ENCODE assay signal across 21 cellular contexts in genomic region chr17:1414001-1414574, GRCh38. TPM values are rescaled to one million over a fixed set of nuclear protein-coding genes. Genes with fewer than 3 reads are reported as not detected.
A peak's percentile ranks its signal among the peaks of the same experiment; 100 is the strongest.
DNase-seq lines count a peak whose midpoint lies in the region; ATAC-seq and TF ChIP-seq lines count a peak whose summit lies in the region.
"Had no signal": no experiment of that assay in that cellular context is flagged by ENCODE, and none has a peak within 500 bp of the region (broad histone marks: within the 10 kb centered on the region; RNA-seq: fewer than 3 reads in every experiment).

No MANE protein-coding gene starts in this region.

- no peaks in the 10 kb centered on the region for H4K20me1 ChIP-seq in KMS-11 (ENCODE audit: insufficient read depth)

- no peak overlapping the region for H2AFZ ChIP-seq in KMS-11 (ENCODE audit: low read depth)

- 62 to 76% (median 75%) methylated on average over 5 to 9 of the region's 9 CpGs for WGBS in heart left ventricle, 4 donors

- TF ChIP-seq POLR2A in heart left ventricle (IDR thresholded peaks at IDR 0.05), result no peak

- no peaks in the 10 kb centered on the region for H3K36me3 ChIP-seq in KMS-11 (ENCODE audit: insufficient read depth)
- H3K36me3 ChIP-seq in heart left ventricle, result peaks cover 0 to 18% (median 0%) of the 10 kb centered on the region in 9 donors

- peak overlapping the region; percentile 80; the same call in 1 of the 2 replicates for H3K4me2 ChIP-seq in KMS-11

- no peak overlapping the region for H3K4me3 ChIP-seq in KMS-11 (IDR thresholded peaks at IDR 0.05; ENCODE audit: insufficient read depth, low read depth, low read length)
- no peak overlapping the region for H3K4me3 ChIP-seq in heart left ventricle
- H3K4me3 ChIP-seq: Peyer's patch, thoracic aorta had no signal

- H3K4me1 ChIP-seq in KMS-11 (ENCODE audit: low read depth, poor library complexity, severe bottlenecking) (peaks cover 30% of the 10 kb centered on the region), heart left ventricle (peaks cover 0 to 23% (median 17%) of the 10 kb centered on the region in 12 donors)

- H3K9ac ChIP-seq in KMS-11, result no peak overlapping the region; the same call in 1 of the 2 replicates

- ATAC-seq in heart left ventricle, result peak; percentile 21 to 67 (median 36)
- no peak for ATAC-seq in GM18519 (IDR thresholded peaks at IDR 0.05; ENCODE audit: low FRiP score, unreplicated experiment)
- no peak for ATAC-seq in GM19467 (IDR thresholded peaks at IDR 0.05; ENCODE audit: unreplicated experiment)
- no peak for ATAC-seq in HG03520 (IDR thresholded peaks at IDR 0.05; ENCODE audit: unreplicated experiment)
- ATAC-seq: activated naive CD4-positive, alpha-beta T cell treated with anti-CD3 and anti-CD28 coated beads, Interleukin-2, amount 50 U/mL, for 72 hours had no signal

- TF ChIP-seq CTCF in C4-2B (conservative IDR thresholded peaks at IDR 0.05) (no peak), KMS-11 (conservative IDR thresholded peaks at IDR 0.05; ENCODE audit: low read depth, low read length) (no peak), heart left ventricle (IDR thresholded peaks at IDR 0.05) (no peak)

- no peaks in the 10 kb centered on the region for H3K27me3 ChIP-seq in KMS-11 (ENCODE audit: insufficient read depth, low read depth)
- no peaks in the 10 kb centered on the region for H3K27me3 ChIP-seq in heart left ventricle
- H3K27me3 ChIP-seq: Peyer's patch had no signal

- peak overlapping the region; percentile 16 for H3K27ac ChIP-seq in C4-2B
- peak overlapping the region; percentile 63; the same call in 1 of the 2 replicates for H3K27ac ChIP-seq in KMS-11
- peak overlapping the region in 8 of 12 donors; percentile 1 to 62 (median 41) for H3K27ac ChIP-seq in heart left ventricle
- H3K27ac ChIP-seq: WERI-Rb-1 had no signal

- H3K9me3 ChIP-seq in heart left ventricle, result no peaks in the 10 kb centered on the region
- H3K9me3 ChIP-seq: Peyer's patch, thoracic aorta had no signal

- intact Hi-C loops in heart left ventricle (cut with DNase I), result loop anchor here in 1 of 10 donors (10.0 kb wide), 1 partner anchor 49 kb away; no protein-coding TSS in a partner anchor
- intact Hi-C loops in posterior vena cava (cut with DNase I), result no loop called here

- H3K79me2 ChIP-seq in KMS-11 (ENCODE audit: insufficient read depth, low read depth), result no peaks in the 10 kb centered on the region

- DNase-seq in heart left ventricle, result no peak
- peak; percentile 40 for DNase-seq in posterior vena cava (ENCODE audit: low spot score)
- DNase-seq in NOMO-1 treated with dmso at 0.1 percent for 144 hours (lab: John Stamatoyannopoulos, UW; ENCODE audit: unreplicated experiment), result no peak
- DNase-seq: central memory CD4-positive, alpha-beta T cell; glutamatergic neuron; Karpas-422; NCI-H1694; NCI-H2171; NCI-H524; NK-92 treated with Interleukin-12 subunit alpha and Interleukin-12 subunit beta, amount 100 ng/mL, for 24 hours; stimulated activated CD4-positive, alpha-beta T cell treated with anti-CD3 and anti-CD28 coated beads, Interleukin-4, amount 100 ng/mL, for 4 hours; stimulated activated naive CD4-positive, alpha-beta T cell had no signal

RNA-seq across cellular contexts. Expression of gene YWHAE, which starts 14.1 kb away (rescaled TPM):
- total RNA-seq in heart left ventricle, result 1,000 to 10,000 TPM in 1 of 9 donors, 100 to 1,000 TPM in 8; 562 to 1,150 (median 618) TPM
- polyA plus RNA-seq in heart left ventricle, result 100 to 1,000 TPM; 401 to 774 TPM
- 100 to 1,000 TPM; 274 to 306 TPM for total RNA-seq in posterior vena cava

RNA-seq across cellular contexts. Expression of gene CRK, which starts 41.9 kb away (rescaled TPM):
- total RNA-seq in heart left ventricle, result 10 to 100 TPM; 28.8 to 47.0 (median 42.2) TPM
- polyA plus RNA-seq in heart left ventricle, result 10 to 100 TPM; 17.0 to 49.0 TPM
- 10 to 100 TPM; 56.6 to 58.0 TPM for total RNA-seq in posterior vena cava

Comparison
In these comparisons a context has a peak if more than half of its experiments do, and no peak if none do; other contexts are left out.
1. ATAC-seq: peak in heart left ventricle (4 of 4); none in GM18519 (single experiment), GM19467 (single experiment) and HG03520 (single experiment).
2. Peak in every context shown above with its lines, with median percentiles within 50 percentile points of each other: H3K27ac ChIP-seq.